Comparison of ENCODE assay signal across 9 cellular contexts in genomic region chr16:88686062-88686438, GRCh38. TPM values are rescaled to one million over a fixed set of nuclear protein-coding genes. Genes with fewer than 3 reads are reported as not detected.
DNase-seq lines count a peak whose midpoint lies in the region; ATAC-seq, FAIRE-seq and TF ChIP-seq lines count a peak whose summit lies in the region.
"Had no signal": no experiment of that assay in that cellular context is flagged by ENCODE, and none has a peak within 500 bp of the region (broad histone marks: within the 10 kb centered on the region; RNA-seq: fewer than 3 reads in every experiment).

No MANE protein-coding gene starts in this region.

- no peaks in the 10 kb centered on the region; the same call in 1 of the 2 replicates for H4K20me1 ChIP-seq in K562 (replicated peaks; ENCODE audit: control insufficient read depth, insufficient read depth, low read length)

- CTCF ChIA-PET in Caco-2 (lab: Charles Lee) = interaction anchor here (0.6 to 1.3 kb wide), 4 partner anchors 23 to 1237 kb away, joined by 3 to 5 read pairs (median 3); partner anchors contain the start of gene MVD
- CTCF ChIA-PET in K562 (lab: Yijun Ruan, JAX; ENCODE audit: low intra/inter-chr PET ratio) = no interaction called here

- whole genome bisulfite sequencing in K562 (ENCODE audit: insufficient coverage, low coverage, missing lambda C conversion rate) = 0% methylated on average over 18 of the region's 25 CpGs
- WGBS in right lobe of liver (ENCODE audit: insufficient coverage, low coverage, low lambda C conversion rate, missing lambda C conversion rate) = 0% methylated on average over 3 of the region's 25 CpGs
- WGBS in thyroid gland, 2 donors = 0% methylated on average over 11 of the region's 25 CpGs; no CpG with 5 or more reads in 1 of the 2 donors

- TF ChIP-seq POLR2A in K562 (conservative IDR thresholded peaks at IDR 0.05) (no peak), right lobe of liver (IDR thresholded peaks at IDR 0.05) (no peak), thyroid gland (IDR thresholded peaks at IDR 0.05) (no peak)

- H3K9ac ChIP-seq in K562 (ENCODE audit: insufficient read depth in 1 of 2, low read depth in 2 of 2, low read length in 2 of 2) = peak overlapping the region; percentile 44 to 90; a peak in 3 of 4 replicates

- TF ChIP-seq EP300 in K562 (IDR thresholded peaks at IDR 0.05; ENCODE audit: low read length) = no peak

- FAIRE-seq in K562 (lab: Jason Lieb, UNC) = no peak

- DNase-seq in Caco-2 (peak; percentile 79 to 82), NCI-H2196 (lab: John Stamatoyannopoulos, UW; ENCODE audit: unreplicated experiment) (peak; percentile 37), K562 (ENCODE audit: extremely low read depth in 1 of 4, low spot score in 3 of 4) (peak; percentile 58 to 80 (median 71)), right lobe of liver (peak in 1 of 3 donors; percentile 53), thyroid gland (peak; percentile 61 to 74), posterior vena cava (ENCODE audit: low spot score) (no peak), GM19240 (ENCODE audit: insufficient read length, low spot score) (no peak)

- H3K36me3 Mint-ChIP-seq in Caco-2 (ENCODE audit: insufficient read depth, unreplicated experiment) = peaks cover 13% of the 10 kb centered on the region

- no peak for TF ChIP-seq CTCF in Caco-2 (IDR thresholded peaks at IDR 0.05; ENCODE audit: insufficient read depth in 1 of 2, low read depth in 1 of 2, low read length in 1 of 2, severe bottlenecking in 1 of 2, unreplicated experiment in 1 of 2)
- TF ChIP-seq CTCF in K562 (IDR thresholded peaks at IDR 0.05 in 2 of 3, conservative IDR thresholded peaks at IDR 0.05 in 1 of 3; ENCODE audit: insufficient read depth in 2 of 3, low read depth in 1 of 3, low read length in 3 of 3) = no peak
- no peak for TF ChIP-seq CTCF in right lobe of liver (IDR thresholded peaks at IDR 0.05)
- TF ChIP-seq CTCF in thyroid gland (IDR thresholded peaks at IDR 0.05) = no peak

- H3K4me2 ChIP-seq in K562 (ENCODE audit: insufficient read depth, low read length) = peak overlapping the region; percentile 75

- ATAC-seq in GM21737 (IDR thresholded peaks at IDR 0.05; ENCODE audit: unreplicated experiment) (peak; percentile 11), K562 (peak; percentile 34), right lobe of liver (peak; percentile 20 to 44 (median 40))

- TF ChIP-seq RAD21 in K562 (CRISPR knock-in tag; conservative IDR thresholded peaks at IDR 0.05 in 1 of 2, IDR thresholded peaks at IDR 0.05 in 1 of 2) = no peak

- intact Hi-C loops in Caco-2 (cut with micrococcal nuclease; ENCODE audit: unreplicated experiment) = loop anchor here (1.0 kb wide), 1 partner anchor 23 kb away; the partner anchor contains the start of gene MVD
- intact Hi-C loops in K562 (cut with micrococcal nuclease) = loop anchor here (2.0 to 5.0 kb wide), 3 partner anchors 23 to 86 kb away; partner anchors contain the start of gene MVD
- intact Hi-C loops in right lobe of liver (cut with DNase I) = no loop called here
- intact Hi-C loops in thyroid gland (cut with DNase I) = no loop called here
- intact Hi-C loops in posterior vena cava (cut with DNase I) = no loop called here

- H3K9me1 ChIP-seq in K562 (ENCODE audit: control insufficient read depth, insufficient read depth, low read length) = no peaks in the 10 kb centered on the region

- peak overlapping the region; percentile 88 for H2AFZ ChIP-seq in K562 (ENCODE audit: low read depth, low read length)

- H3K9me3 ChIP-seq in Caco-2 (no peaks in the 10 kb centered on the region), K562 (replicated peaks; ENCODE audit: control insufficient read depth, insufficient read depth, low read depth, low read length) (no peaks in the 10 kb centered on the region), right lobe of liver (no peaks in the 10 kb centered on the region), thyroid gland (no peaks in the 10 kb centered on the region)

- peaks cover 13% of the 10 kb centered on the region for H3K4me1 Mint-ChIP-seq in Caco-2 (ENCODE audit: low read depth, unreplicated experiment)

- H3K79me2 ChIP-seq in K562 (ENCODE audit: control insufficient read depth, insufficient read depth, low read length) = no peaks in the 10 kb centered on the region; the same call in 2 of the 3 replicates

- no peaks in the 10 kb centered on the region for H3K36me3 ChIP-seq in Caco-2 (ENCODE audit: control insufficient read depth, insufficient read depth, low read length)
- no peaks in the 10 kb centered on the region for H3K36me3 ChIP-seq in K562 (ENCODE audit: control insufficient read depth, insufficient read depth, low read length)
- H3K36me3 ChIP-seq in right lobe of liver = no peaks in the 10 kb centered on the region
- H3K36me3 ChIP-seq in thyroid gland = no peaks in the 10 kb centered on the region

- H3K27ac Mint-ChIP-seq in Caco-2 (ENCODE audit: unreplicated experiment) = no peak overlapping the region

- H3K4me3 ChIP-seq in Caco-2 (ENCODE audit: low read depth, low read length) (peak overlapping the region; percentile 82), K562 (peak overlapping the region; percentile 60), right lobe of liver (peak overlapping the region; percentile 55 to 58 (median 57)), thyroid gland (replicated peaks in 1 of 3) (peak overlapping the region; percentile 27 to 76 (median 48))

- no peaks in the 10 kb centered on the region for H3K9me3 Mint-ChIP-seq in Caco-2 (ENCODE audit: unreplicated experiment)

- H3K27ac ChIP-seq in K562 (ENCODE audit: extremely low read depth, low read depth, low read length) = peak overlapping the region; percentile 21; the same call in 2 of the 3 replicates
- peak overlapping the region in 1 of 3 donors; percentile 52 for H3K27ac ChIP-seq in right lobe of liver
- no peak overlapping the region for H3K27ac ChIP-seq in thyroid gland

- BruUV-seq in Caco-2 (replicated peaks; lab: Mats Ljungman, UMichigan) (no TSS peak), K562 (replicated peaks; lab: Mats Ljungman, UMichigan) (no TSS peak)

- no peaks in the 10 kb centered on the region for H3K27me3 Mint-ChIP-seq in Caco-2 (ENCODE audit: insufficient read depth, unreplicated experiment)

- in situ Hi-C loops in K562 (cut with MboI) = no loop called here

- H3K4me3 Mint-ChIP-seq in Caco-2 (ENCODE audit: unreplicated experiment) = peak overlapping the region; percentile 78

- POLR2A ChIA-PET in Caco-2 (lab: Charles Lee) = no interaction called here
- POLR2A ChIA-PET in K562 (lab: Yijun Ruan, JAX) = interaction anchor here (1.1 to 2.0 kb wide), 4 partner anchors 16 to 116 kb away, joined by 3 to 9 read pairs (median 6); partner anchors contain the start of genes MVD and ZC3H18

- peaks cover 24% of the 10 kb centered on the region for H3K4me1 ChIP-seq in Caco-2
- peaks cover 36 to 75% of the 10 kb centered on the region in 2 experiments for H3K4me1 ChIP-seq in K562 (replicated peaks in 1 of 2; ENCODE audit: control insufficient read depth in 2 of 2, insufficient read depth in 2 of 2, low read length in 2 of 2)
- H3K4me1 ChIP-seq in right lobe of liver = peaks cover 0 to 13% (median 4%) of the 10 kb centered on the region in 4 donors
- peaks cover 0 to 30% of the 10 kb centered on the region in 2 donors for H3K4me1 ChIP-seq in thyroid gland

- no peaks in the 10 kb centered on the region for H3K27me3 ChIP-seq in Caco-2 (replicated peaks; ENCODE audit: control insufficient read depth, insufficient read depth, low read length)
- no peaks in the 10 kb centered on the region for H3K27me3 ChIP-seq in K562 (ENCODE audit: control insufficient read depth in 2 of 2, insufficient read depth in 2 of 2, low read length in 2 of 2)
- H3K27me3 ChIP-seq in right lobe of liver = no peaks in the 10 kb centered on the region
- H3K27me3 ChIP-seq in thyroid gland = no peaks in the 10 kb centered on the region

RNA-seq across cellular contexts. Expression of gene SNAI3, which starts 0.3 kb away (rescaled TPM):
- 3.5 TPM in 2 replicates for total RNA-seq in Caco-2 (2022)
- 0.79 and 2.9 TPM in 2 replicates for total RNA-seq in K562 (2011; cell fraction: chromatin; rRNA removed; ENCODE audit: low replicate concordance)
- 3.2 and 3.7 TPM in 2 replicates for total RNA-seq in K562 (2011; cell fraction: nucleolus; rRNA removed)
- total RNA-seq in K562 (2011; cell fraction: nucleoplasm; rRNA removed) = 0.95 and 1.1 TPM in 2 replicates
- 2.7 and 4.1 TPM in 2 replicates for total RNA-seq in K562 (2014; rRNA removed)
- total RNA-seq in K562 (2014; rRNA removed; fragmentation: Illumina TruSeq; extraction: Trizol) = 0.15 and 0.19 TPM in 2 replicates
- total RNA-seq in K562 (2015; rRNA removed; fragmentation: Illumina TruSeq; extraction: Trizol) = 0.72 and 0.87 TPM in 2 replicates
- total RNA-seq in K562 (2021) = 2.5 and 3.1 TPM in 2 replicates
- 0.88 and 3.0 TPM in 2 replicates for polyA plus RNA-seq in K562 (2011; rRNA removed)
- 3.2 and 5.5 TPM in 2 replicates for polyA plus RNA-seq in K562 (2011; cell fraction: cytosol; rRNA removed)
- 2.9 and 3.8 TPM in 2 replicates for polyA plus RNA-seq in K562 (2011; cell fraction: nucleus; rRNA removed)
- 0.95 and 1.2 TPM in 2 replicates for polyA plus RNA-seq in K562 (2012)
- polyA plus RNA-seq in K562 (2014; fragmentation: Illumina TruSeq; extraction: Trizol) = 0.70 and 1.9 TPM in 2 replicates
- polyA plus RNA-seq in K562 (2014; fragmentation: Nextera tagmentation; extraction: Ambion mirVana) = under 1 TPM in 1 of 2 experiments, not detected in 1; 0.04 TPM
- polyA plus RNA-seq in K562 (2014; rRNA removed) = 1.5 and 2.1 TPM in 2 replicates
- polyA minus RNA-seq in K562 (2011; rRNA and poly(A)+ RNA removed) = 0.42 and 0.87 TPM in 2 replicates
- 1.9 and 3.5 TPM in 2 replicates for polyA minus RNA-seq in K562 (2011; cell fraction: cytosol; rRNA and poly(A)+ RNA removed)
- polyA minus RNA-seq in K562 (2011; cell fraction: nucleus; rRNA and poly(A)+ RNA removed) = 1.5 and 2.3 TPM in 2 replicates
- under 1 TPM; 0.15 to 0.98 (median 0.35) TPM for total RNA-seq in right lobe of liver
- total RNA-seq in thyroid gland = 1 to 10 TPM in 3 of 4 donors, under 1 TPM in 1; 0.33 to 1.3 (median 1.3) TPM
- under 1 TPM; 0.43 to 0.56 TPM for total RNA-seq in posterior vena cava
- total RNA-seq: NCI-H460 had no signal

RNA-seq across cellular contexts. Expression of gene RNF166, which starts 20.2 kb away (rescaled TPM):
- total RNA-seq in Caco-2 (2022) (37.3 and 40.4 TPM in 2 replicates), K562 (2014; rRNA removed) (46.9 and 61.6 TPM in 2 replicates), K562 (2014; rRNA removed; fragmentation: Illumina TruSeq; extraction: Trizol) (6.1 and 7.3 TPM in 2 replicates), K562 (2015; rRNA removed; fragmentation: Illumina TruSeq; extraction: Trizol) (19.5 and 22.3 TPM in 2 replicates), K562 (2021) (60.3 and 61.2 TPM in 2 replicates), right lobe of liver (10 to 100 TPM in 2 of 6 experiments, 1 to 10 TPM in 4; 8.1 to 12.8 (median 10.0) TPM), thyroid gland (10 to 100 TPM; 12.5 to 26.8 (median 19.1) TPM), posterior vena cava (10 to 100 TPM; 16.8 to 19.0 TPM)
- 58.8 and 182 TPM in 2 replicates for total RNA-seq in K562 (2011; cell fraction: chromatin; rRNA removed; ENCODE audit: low replicate concordance)
- total RNA-seq in K562 (2011; cell fraction: nucleolus; rRNA removed) = 89.5 and 92.7 TPM in 2 replicates
- 60.1 and 64.4 TPM in 2 replicates for total RNA-seq in K562 (2011; cell fraction: nucleoplasm; rRNA removed)
- polyA plus RNA-seq in K562 (2011; rRNA removed) (26.5 and 37.4 TPM in 2 replicates), K562 (2014; fragmentation: Illumina TruSeq; extraction: Trizol) (12.7 and 27.9 TPM in 2 replicates), K562 (2014; fragmentation: Nextera tagmentation; extraction: Ambion mirVana) (under 1 TPM; 0.56 to 0.96 TPM), K562 (2014; rRNA removed) (59.4 and 65.6 TPM in 2 replicates)
- 37.8 and 90.9 TPM in 2 replicates for polyA plus RNA-seq in K562 (2011; cell fraction: cytosol; rRNA removed)
- polyA plus RNA-seq in K562 (2011; cell fraction: nucleus; rRNA removed) = 118 and 185 TPM in 2 replicates
- 23.8 and 39.8 TPM in 2 replicates for polyA plus RNA-seq in K562 (2012)
- 7.0 and 12.0 TPM in 2 replicates for polyA minus RNA-seq in K562 (2011; rRNA and poly(A)+ RNA removed)
- 41.2 and 44.5 TPM in 2 replicates for polyA minus RNA-seq in K562 (2011; cell fraction: cytosol; rRNA and poly(A)+ RNA removed)
- 33.4 and 39.2 TPM in 2 replicates for polyA minus RNA-seq in K562 (2011; cell fraction: nucleus; rRNA and poly(A)+ RNA removed)

RNA-seq across cellular contexts. Expression of gene CTU2, which starts 20.3 kb away (rescaled TPM):
- total RNA-seq in Caco-2 (2022) = 44.3 and 54.9 TPM in 2 replicates
- total RNA-seq in K562 (2011; cell fraction: chromatin; rRNA removed; ENCODE audit: low replicate concordance) = 45.3 and 159 TPM in 2 replicates
- total RNA-seq in K562 (2011; cell fraction: nucleolus; rRNA removed) = 114 and 148 TPM in 2 replicates
- total RNA-seq in K562 (2011; cell fraction: nucleoplasm; rRNA removed) = 48.7 and 66.7 TPM in 2 replicates
- total RNA-seq in K562 (2014; rRNA removed) = 55.4 and 68.9 TPM in 2 replicates
- total RNA-seq in K562 (2014; rRNA removed; fragmentation: Illumina TruSeq; extraction: Trizol) = 7.2 and 11.9 TPM in 2 replicates
- total RNA-seq in K562 (2015; rRNA removed; fragmentation: Illumina TruSeq; extraction: Trizol) = 41.1 and 49.2 TPM in 2 replicates
- total RNA-seq in K562 (2021) = 105 and 106 TPM in 2 replicates
- 23.2 and 30.1 TPM in 2 replicates for polyA plus RNA-seq in K562 (2011; rRNA removed)
- polyA plus RNA-seq in K562 (2011; cell fraction: cytosol; rRNA removed) = 40.2 and 96.8 TPM in 2 replicates
- 102 and 136 TPM in 2 replicates for polyA plus RNA-seq in K562 (2011; cell fraction: nucleus; rRNA removed)
- 34.1 and 51.7 TPM in 2 replicates for polyA plus RNA-seq in K562 (2012)
- polyA plus RNA-seq in K562 (2014; fragmentation: Illumina TruSeq; extraction: Trizol) = 17.7 and 46.9 TPM in 2 replicates
- 1 to 10 TPM; 1.3 to 3.0 TPM for polyA plus RNA-seq in K562 (2014; fragmentation: Nextera tagmentation; extraction: Ambion mirVana)
- 63.4 and 76.6 TPM in 2 replicates for polyA plus RNA-seq in K562 (2014; rRNA removed)
- 9.4 and 14.4 TPM in 2 replicates for polyA minus RNA-seq in K562 (2011; rRNA and poly(A)+ RNA removed)
- polyA minus RNA-seq in K562 (2011; cell fraction: cytosol; rRNA and poly(A)+ RNA removed) = 48.0 and 51.1 TPM in 2 replicates
- 40.7 and 44.1 TPM in 2 replicates for polyA minus RNA-seq in K562 (2011; cell fraction: nucleus; rRNA and poly(A)+ RNA removed)
- total RNA-seq in right lobe of liver = 1 to 10 TPM; 5.0 to 9.5 (median 8.2) TPM
- 10 to 100 TPM in 2 of 4 donors, 1 to 10 TPM in 2; 7.7 to 21.2 (median 13.6) TPM for total RNA-seq in thyroid gland
- 10 to 100 TPM; 17.2 to 20.4 TPM for total RNA-seq in posterior vena cava

RNA-seq across cellular contexts. Expression of gene MVD, which starts 23.2 kb away (rescaled TPM):
- total RNA-seq in Caco-2 (2022) = 127 and 141 TPM in 2 replicates
- 321 and 787 TPM in 2 replicates for total RNA-seq in K562 (2011; cell fraction: chromatin; rRNA removed; ENCODE audit: low replicate concordance)
- 569 and 688 TPM in 2 replicates for total RNA-seq in K562 (2011; cell fraction: nucleolus; rRNA removed)
- 436 and 479 TPM in 2 replicates for total RNA-seq in K562 (2011; cell fraction: nucleoplasm; rRNA removed)
- 89.2 and 121 TPM in 2 replicates for total RNA-seq in K562 (2014; rRNA removed)
- total RNA-seq in K562 (2014; rRNA removed; fragmentation: Illumina TruSeq; extraction: Trizol) = 17.6 and 26.6 TPM in 2 replicates
- total RNA-seq in K562 (2015; rRNA removed; fragmentation: Illumina TruSeq; extraction: Trizol) = 45.3 and 45.5 TPM in 2 replicates
- total RNA-seq in K562 (2021) = 126 and 141 TPM in 2 replicates
- polyA plus RNA-seq in K562 (2011; rRNA removed) = 53.9 and 168 TPM in 2 replicates
- polyA plus RNA-seq in K562 (2011; cell fraction: cytosol; rRNA removed) = 114 and 126 TPM in 2 replicates
- polyA plus RNA-seq in K562 (2011; cell fraction: nucleus; rRNA removed) = 587 and 718 TPM in 2 replicates
- 111 and 112 TPM in 2 replicates for polyA plus RNA-seq in K562 (2012)
- polyA plus RNA-seq in K562 (2014; fragmentation: Illumina TruSeq; extraction: Trizol) = 32.9 and 65.4 TPM in 2 replicates
- 10 to 100 TPM; 12.2 to 15.4 TPM for polyA plus RNA-seq in K562 (2014; fragmentation: Nextera tagmentation; extraction: Ambion mirVana)
- 65.6 and 82.5 TPM in 2 replicates for polyA plus RNA-seq in K562 (2014; rRNA removed)
- polyA minus RNA-seq in K562 (2011; rRNA and poly(A)+ RNA removed) = 19.0 and 22.9 TPM in 2 replicates
- 57.7 and 136 TPM in 2 replicates for polyA minus RNA-seq in K562 (2011; cell fraction: cytosol; rRNA and poly(A)+ RNA removed)
- 78.2 and 151 TPM in 2 replicates for polyA minus RNA-seq in K562 (2011; cell fraction: nucleus; rRNA and poly(A)+ RNA removed)
- total RNA-seq in right lobe of liver = 10 to 100 TPM; 10.2 to 57.1 (median 15.2) TPM
- 10 to 100 TPM; 20.7 to 52.5 (median 43.2) TPM for total RNA-seq in thyroid gland
- total RNA-seq in posterior vena cava = 10 to 100 TPM; 21.6 to 22.6 TPM

RNA-seq across cellular contexts. Expression of gene CYBA, which starts 35.2 kb away (rescaled TPM):
- total RNA-seq in Caco-2 (2022) = 351 and 377 TPM in 2 replicates
- 136 and 579 TPM in 2 replicates for total RNA-seq in K562 (2011; cell fraction: chromatin; rRNA removed; ENCODE audit: low replicate concordance)
- total RNA-seq in K562 (2011; cell fraction: nucleolus; rRNA removed) = 819 and 943 TPM in 2 replicates
- 427 and 435 TPM in 2 replicates for total RNA-seq in K562 (2011; cell fraction: nucleoplasm; rRNA removed)
- total RNA-seq in K562 (2014; rRNA removed) = 683 and 757 TPM in 2 replicates
- total RNA-seq in K562 (2014; rRNA removed; fragmentation: Illumina TruSeq; extraction: Trizol) = 44.5 and 72.5 TPM in 2 replicates
- total RNA-seq in K562 (2015; rRNA removed; fragmentation: Illumina TruSeq; extraction: Trizol) = 196 and 239 TPM in 2 replicates
- total RNA-seq in K562 (2021) = 384 and 422 TPM in 2 replicates
- polyA plus RNA-seq in K562 (2011; rRNA removed) = 93.0 and 157 TPM in 2 replicates
- 366 and 963 TPM in 2 replicates for polyA plus RNA-seq in K562 (2011; cell fraction: cytosol; rRNA removed)
- polyA plus RNA-seq in K562 (2011; cell fraction: nucleus; rRNA removed) = 349 and 566 TPM in 2 replicates
- 346 and 377 TPM in 2 replicates for polyA plus RNA-seq in K562 (2012)
- polyA plus RNA-seq in K562 (2014; fragmentation: Illumina TruSeq; extraction: Trizol) = 63.5 and 240 TPM in 2 replicates
- under 1 TPM; 0.34 to 0.45 TPM for polyA plus RNA-seq in K562 (2014; fragmentation: Nextera tagmentation; extraction: Ambion mirVana)
- 519 and 579 TPM in 2 replicates for polyA plus RNA-seq in K562 (2014; rRNA removed)
- polyA minus RNA-seq in K562 (2011; rRNA and poly(A)+ RNA removed) = 40.1 and 80.4 TPM in 2 replicates
- 249 and 254 TPM in 2 replicates for polyA minus RNA-seq in K562 (2011; cell fraction: cytosol; rRNA and poly(A)+ RNA removed)
- 78.6 and 83.5 TPM in 2 replicates for polyA minus RNA-seq in K562 (2011; cell fraction: nucleus; rRNA and poly(A)+ RNA removed)
- 10 to 100 TPM; 22.8 to 70.0 (median 41.3) TPM for total RNA-seq in right lobe of liver
- total RNA-seq in thyroid gland = 100 to 1,000 TPM; 199 to 475 (median 339) TPM
- 100 to 1,000 TPM in 1 of 2 donors, 10 to 100 TPM in 1; 71.4 to 168 TPM for total RNA-seq in posterior vena cava

Comparison
In these comparisons a context has a peak if more than half of its experiments do, and no peak if none do; other contexts are left out.
1. DNase-seq: peak in Caco-2 (2 of 2), NCI-H2196 (single experiment), K562 (4 of 4) and thyroid gland (2 of 2); none in posterior vena cava (single experiment) and GM19240 (single experiment).
2. intact Hi-C loops: an anchor here in Caco-2 (1.0 kb wide) and K562 (2.0 to 5.0 kb wide); none called in right lobe of liver, thyroid gland and posterior vena cava.
3. Peak in every context shown above with its lines, with median percentiles within 50 percentile points of each other: H3K4me3 ChIP-seq and ATAC-seq.